In genomic region chr1:153760440-153760839, GRCh38 we compare ENCODE assay signal across 23 cellular contexts. TPM values are rescaled to one million over a fixed set of nuclear protein-coding genes. Genes with fewer than 3 reads are reported as not detected.
A peak's percentile ranks its signal among the peaks of the same experiment; 100 is the strongest.
DNase-seq lines count a peak whose midpoint lies in the region; ATAC-seq, FAIRE-seq and TF ChIP-seq lines count a peak whose summit lies in the region.
"Had no signal": no experiment of that assay in that cellular context is flagged by ENCODE, and none has a peak within 500 bp of the region (broad histone marks: within the 10 kb centered on the region; RNA-seq: fewer than 3 reads in every experiment).

No MANE protein-coding gene starts in this region.

- WGBS in spleen, 5 donors, result 95 to 99% (median 97%) methylated on average over 4 of the region's 4 CpGs

- intact Hi-C loops in spleen (cut with DNase I; ENCODE audit: low total_unique reads), result no loop called here

- peak; percentile 68 for FAIRE-seq in bronchial epithelial cell (lab: Jason Lieb, UNC)

- H3K27me3 ChIP-seq in bronchial epithelial cell (ENCODE audit: control insufficient read depth, insufficient read depth, low read length) (no peaks in the 10 kb centered on the region), spleen (replicated peaks in 1 of 7) (no peaks in the 10 kb centered on the region)
- H3K27me3 ChIP-seq: brain microvascular endothelial cell had no signal

- no peak for TF ChIP-seq POLR2A in spleen (IDR thresholded peaks at IDR 0.05)

- no peak overlapping the region for H3K4me3 ChIP-seq in bronchial epithelial cell (ENCODE audit: low read depth, low read length)
- H3K4me3 ChIP-seq in spleen, result no peak overlapping the region
- H3K4me3 ChIP-seq: lower lobe of right lung had no signal

- H3K36me3 ChIP-seq in bronchial epithelial cell (ENCODE audit: control insufficient read depth, insufficient read depth, low read length) (peaks cover 26% of the 10 kb centered on the region), spleen (peaks cover 0 to 100% (median 86%) of the 10 kb centered on the region in 6 donors)

- H3K9me3 ChIP-seq in spleen, result no peaks in the 10 kb centered on the region
- H3K9me3 ChIP-seq: lower lobe of right lung, SK-N-SH had no signal

- H3K27ac ChIP-seq in spleen, result no peak overlapping the region
- H3K27ac ChIP-seq: brain microvascular endothelial cell, lower lobe of right lung had no signal

- ATAC-seq in GM18909 (IDR thresholded peaks at IDR 0.05; ENCODE audit: poor library complexity, unreplicated experiment) (no peak), GM21528 (IDR thresholded peaks at IDR 0.05; ENCODE audit: low FRiP score, unreplicated experiment) (no peak)
- ATAC-seq: activated CD8-positive, alpha-beta T cell treated with anti-CD3 and anti-CD28 coated beads for 36 hours; lower lobe of right lung; naive thymus-derived CD4-positive, alpha-beta T cell; stimulated activated memory B cell treated with anti-CD40 and anti-IgM and Interleukin-4, amounts not matched to agents 10 μg/mL and 1 μg/mL and 100 μg/mL, for 72 hours; T-helper 17 cell had no signal

- DNase-seq in HCEC 1CT, result peak; percentile 69
- DNase-seq in bronchial epithelial cell (ENCODE audit: low read depth), result no peak
- DNase-seq in iris pigment epithelial cell (ENCODE audit: low read depth), result peak; percentile 54
- peak; percentile 56 for DNase-seq in stromal cell of bone marrow (ENCODE audit: low read depth)
- no peak for DNase-seq in spleen
- DNase-seq: activated CD4-positive, CD25-positive, alpha-beta regulatory T cell treated with anti-CD3 and anti-CD28 coated beads, Interleukin-2, amount 50 U/mL, for 72 hours; activated CD8-positive, alpha-beta memory T cell treated with anti-CD3 and anti-CD28 coated beads, Interleukin-2, amount 50 U/mL, for 48 hours; activated CD8-positive, alpha-beta T cell treated with anti-CD3 and anti-CD28 coated beads for 36 hours; amygdala; brain microvascular endothelial cell; foreskin melanocyte; GF-D8; KBM-7; lower lobe of right lung; naive thymus-derived CD4-positive, alpha-beta T cell; NCI-H1930; NCI-H526; occipital lobe; SK-N-SH; T-helper 17 cell had no signal

- H3K4me1 ChIP-seq in spleen, result peaks cover 0 to 18% (median 7%) of the 10 kb centered on the region in 6 donors

- TF ChIP-seq CTCF in bronchial epithelial cell (IDR thresholded peaks at IDR 0.05; ENCODE audit: insufficient read depth, low read length, severe bottlenecking), result no peak
- TF ChIP-seq CTCF in spleen (IDR thresholded peaks at IDR 0.05 in 8 of 11, conservative IDR thresholded peaks at IDR 0.05 in 3 of 11), result no peak

RNA-seq across cellular contexts. Expression of gene SLC27A3, which starts 14.8 kb away (rescaled TPM):
- 4.1 and 7.4 TPM in 2 replicates for total RNA-seq in bronchial epithelial cell
- 10 to 100 TPM; 11.1 to 28.4 (median 20.0) TPM for total RNA-seq in spleen
- 10 to 100 TPM; 23.4 to 54.5 (median 48.6) TPM for polyA plus RNA-seq in spleen

RNA-seq across cellular contexts. Expression of gene INTS3, which starts 32.6 kb away (rescaled TPM):
- total RNA-seq in bronchial epithelial cell (12.6 and 12.7 TPM in 2 replicates), spleen (10 to 100 TPM; 38.1 to 66.2 (median 49.0) TPM)
- polyA plus RNA-seq in spleen, result 10 to 100 TPM; 24.7 to 51.9 (median 46.6) TPM

Comparison
In these comparisons a context has a peak if more than half of its experiments do, and no peak if none do; other contexts are left out.
1. DNase-seq: peak in HCEC 1CT (single experiment), iris pigment epithelial cell (single experiment) and stromal cell of bone marrow (single experiment); none in bronchial epithelial cell (single experiment) and spleen (single experiment).